Comparison of ENCODE assay signal across 6 cellular contexts in genomic region chr16:79139799-79140198, GRCh38.
"Had no signal": no experiment of that assay in that cellular context is flagged by ENCODE, and none has a peak within 500 bp of the region (broad histone marks: within the 10 kb centered on the region; RNA-seq: fewer than 3 reads in every experiment).

No MANE protein-coding gene starts in this region.

- ATAC-seq: HepG2, K562 had no signal

- H3K27ac Mint-ChIP-seq: IgD-negative memory B cell had no signal

- DNase-seq: IMR-90, KBM-7 had no signal

- H3K9me3 Mint-ChIP-seq: IgD-negative memory B cell had no signal

- H3K27me3 Mint-ChIP-seq: IgD-negative memory B cell had no signal

- H3K27ac ChIP-seq: HL-60 had no signal

- H3K36me3 Mint-ChIP-seq: IgD-negative memory B cell had no signal

- H3K4me3 Mint-ChIP-seq: IgD-negative memory B cell had no signal

- H3K4me1 Mint-ChIP-seq: IgD-negative memory B cell had no signal

- H3K4me3 ChIP-seq: K562 had no signal
